ENCODE assay signal across 20 cellular contexts in genomic region chr1:169699769-169700168, GRCh38. TPM values are rescaled to one million over a fixed set of nuclear protein-coding genes. Genes with fewer than 3 reads are reported as not detected.
DNase-seq lines count a peak whose midpoint lies in the region; ATAC-seq and TF ChIP-seq lines count a peak whose summit lies in the region.
"Had no signal": no experiment of that assay in that cellular context is flagged by ENCODE, and none has a peak within 500 bp of the region (broad histone marks: within the 10 kb centered on the region; RNA-seq: fewer than 3 reads in every experiment).

No MANE protein-coding gene starts in this region.

- no peak overlapping the region for H3K4me2 ChIP-seq in Karpas-422 (ENCODE audit: low read depth, low read length, poor library complexity, severe bottlenecking)
- H3K4me2 ChIP-seq: KMS-11 had no signal

- H3K9me2 ChIP-seq in Karpas-422 (replicated peaks; ENCODE audit: insufficient read depth, low read length), result no peaks in the 10 kb centered on the region

- H3K9me3 ChIP-seq in Karpas-422 (ENCODE audit: low read length), result no peaks in the 10 kb centered on the region
- H3K9me3 ChIP-seq: Peyer's patch had no signal

- no peaks in the 10 kb centered on the region for H3K9me3 Mint-ChIP-seq in activated naive CD4-positive, alpha-beta T cell treated with anti-CD3 and anti-CD28 coated beads, Interleukin-2, amount 10 ng/mL, durations not matched to agents 7 days and 5 days
- no peaks in the 10 kb centered on the region for H3K9me3 Mint-ChIP-seq in activated CD8-positive, alpha-beta T cell treated with anti-CD3 and anti-CD28 coated beads, Interleukin-2, amount 10 ng/mL, durations not matched to agents 7 days and 5 days (ENCODE audit: insufficient read depth)
- H3K9me3 Mint-ChIP-seq: brain; dendritic cell treated with granulocyte-macrophage colony-stimulating factor and Interleukin-4, amounts not matched to agents 40 ng/mL and 50 ng/mL, for 4 days; mesothelial cell of epicardium had no signal

- TF ChIP-seq CTCF in retinal pigment epithelial cell (conservative IDR thresholded peaks at IDR 0.05; ENCODE audit: low read depth, low read length) (peak; percentile 4), GM10266 (IDR thresholded peaks at IDR 0.05; ENCODE audit: control insufficient read depth, insufficient read depth, low read depth, missing control alignments) (no peak)

- no peaks in the 10 kb centered on the region for H3K27me3 ChIP-seq in Karpas-422 (ENCODE audit: low read length)
- H3K27me3 ChIP-seq: Peyer's patch had no signal

- POLR2A ChIA-PET in activated CD8-positive, alpha-beta T cell treated with anti-CD3 and anti-CD28 coated beads, Interleukin-2, amount 10 ng/mL, durations not matched to agents 7 days and 5 days (lab: Charles Lee), result interaction anchor here (0.7 to 1.9 kb wide), 6 partner anchors 8 to 1352 kb away, joined by 3 to 13 read pairs (median 5); no protein-coding TSS in a partner anchor

- peak overlapping the region; percentile 27 for H3K4me3 Mint-ChIP-seq in activated naive CD4-positive, alpha-beta T cell treated with anti-CD3 and anti-CD28 coated beads, Interleukin-2, amount 10 ng/mL, durations not matched to agents 7 days and 5 days
- no peak overlapping the region for H3K4me3 Mint-ChIP-seq in activated CD8-positive, alpha-beta T cell treated with anti-CD3 and anti-CD28 coated beads, Interleukin-2, amount 10 ng/mL, durations not matched to agents 7 days and 5 days
- H3K4me3 Mint-ChIP-seq: brain; dendritic cell treated with granulocyte-macrophage colony-stimulating factor and Interleukin-4, amounts not matched to agents 40 ng/mL and 50 ng/mL, for 4 days; mesothelial cell of epicardium had no signal

- peaks cover 4% of the 10 kb centered on the region for H3K4me1 ChIP-seq in Karpas-422 (ENCODE audit: low read length)
- H3K4me1 ChIP-seq: Peyer's patch had no signal

- H3K4me1 Mint-ChIP-seq in activated naive CD4-positive, alpha-beta T cell treated with anti-CD3 and anti-CD28 coated beads, Interleukin-2, amount 10 ng/mL, durations not matched to agents 7 days and 5 days, result peaks cover 98% of the 10 kb centered on the region
- peaks cover 94% of the 10 kb centered on the region for H3K4me1 Mint-ChIP-seq in activated CD8-positive, alpha-beta T cell treated with anti-CD3 and anti-CD28 coated beads, Interleukin-2, amount 10 ng/mL, durations not matched to agents 7 days and 5 days (ENCODE audit: low read depth)
- H3K4me1 Mint-ChIP-seq: brain had no signal

- peaks cover 96% of the 10 kb centered on the region for H3K36me3 Mint-ChIP-seq in activated naive CD4-positive, alpha-beta T cell treated with anti-CD3 and anti-CD28 coated beads, Interleukin-2, amount 10 ng/mL, durations not matched to agents 7 days and 5 days
- H3K36me3 Mint-ChIP-seq in activated CD8-positive, alpha-beta T cell treated with anti-CD3 and anti-CD28 coated beads, Interleukin-2, amount 10 ng/mL, durations not matched to agents 7 days and 5 days (ENCODE audit: low read depth), result peaks cover 93% of the 10 kb centered on the region
- H3K36me3 Mint-ChIP-seq: brain, mesothelial cell of epicardium had no signal

- H3K36me3 ChIP-seq in Karpas-422 (ENCODE audit: insufficient read depth, low read length), result no peaks in the 10 kb centered on the region
- H3K36me3 ChIP-seq: Peyer's patch had no signal

- no peak overlapping the region for H3K4me3 ChIP-seq in Karpas-422 (ENCODE audit: low read length)
- no peak overlapping the region for H3K4me3 ChIP-seq in retinal pigment epithelial cell (ENCODE audit: low read length)
- H3K4me3 ChIP-seq: Peyer's patch had no signal

- H3K9ac ChIP-seq in Karpas-422 (ENCODE audit: low read length), result no peak overlapping the region
- H3K9ac ChIP-seq: KMS-11 had no signal

- DNase-seq in activated naive CD4-positive, alpha-beta T cell treated with anti-CD3 and anti-CD28 coated beads, Interleukin-2, amount 10 ng/mL, durations not matched to agents 7 days and 5 days, result no peak
- no peak for DNase-seq in activated naive CD4-positive, alpha-beta T cell treated with anti-CD3 and anti-CD28 coated beads, Interleukin-2, amount 50 U/mL, for 16 hours
- DNase-seq in Karpas-422 (peak; percentile 44), retinal pigment epithelial cell (ENCODE audit: low read depth) (no peak), GM10266 (ENCODE audit: extremely low spot score) (no peak), SW 1271 (lab: John Stamatoyannopoulos, UW) (no peak)
- no peak for DNase-seq in activated CD8-positive, alpha-beta T cell treated with anti-CD3 and anti-CD28 coated beads, Interleukin-2, amount 10 ng/mL, durations not matched to agents 7 days and 5 days
- DNase-seq: ACHN, Calu3, foreskin melanocyte, NCI-H774, Peyer's patch, right cardiac atrium had no signal

- H4K20me1 ChIP-seq in Karpas-422 (ENCODE audit: insufficient read depth, low read depth, low read length), result no peaks in the 10 kb centered on the region

- no peak overlapping the region for H3K27ac ChIP-seq in Karpas-422 (ENCODE audit: low read length)
- H3K27ac ChIP-seq: KMS-11 had no signal

- CTCF ChIA-PET in activated naive CD4-positive, alpha-beta T cell treated with anti-CD3 and anti-CD28 coated beads, Interleukin-2, amount 10 ng/mL, durations not matched to agents 7 days and 5 days (lab: Charles Lee), result interaction anchor here (0.9 to 3.5 kb wide), 5 partner anchors 8 to 98 kb away, joined by 3 to 14 read pairs (median 5); no protein-coding TSS in a partner anchor
- CTCF ChIA-PET in activated CD8-positive, alpha-beta T cell treated with anti-CD3 and anti-CD28 coated beads, Interleukin-2, amount 10 ng/mL, durations not matched to agents 7 days and 5 days (lab: Charles Lee), result interaction anchor here (1.0 to 5.5 kb wide), 10 partner anchors 8 to 115 kb away, joined by 3 to 79 read pairs (median 6); partner anchors contain the start of gene F5

- no peaks in the 10 kb centered on the region for H3K79me2 ChIP-seq in Karpas-422 (ENCODE audit: low read length)

- peak overlapping the region; percentile 88 for H3K27ac Mint-ChIP-seq in activated naive CD4-positive, alpha-beta T cell treated with anti-CD3 and anti-CD28 coated beads, Interleukin-2, amount 10 ng/mL, durations not matched to agents 7 days and 5 days
- H3K27ac Mint-ChIP-seq in activated CD8-positive, alpha-beta T cell treated with anti-CD3 and anti-CD28 coated beads, Interleukin-2, amount 10 ng/mL, durations not matched to agents 7 days and 5 days, result peak overlapping the region; percentile 67
- H3K27ac Mint-ChIP-seq: brain, mesothelial cell of epicardium had no signal

- H3K27me3 Mint-ChIP-seq in activated naive CD4-positive, alpha-beta T cell treated with anti-CD3 and anti-CD28 coated beads, Interleukin-2, amount 10 ng/mL, durations not matched to agents 7 days and 5 days, result no peaks in the 10 kb centered on the region
- no peaks in the 10 kb centered on the region for H3K27me3 Mint-ChIP-seq in activated CD8-positive, alpha-beta T cell treated with anti-CD3 and anti-CD28 coated beads, Interleukin-2, amount 10 ng/mL, durations not matched to agents 7 days and 5 days (ENCODE audit: low read depth)
- H3K27me3 Mint-ChIP-seq: dendritic cell treated with granulocyte-macrophage colony-stimulating factor and Interleukin-4, amounts not matched to agents 40 ng/mL and 50 ng/mL, for 4 days had no signal

- no peak for ATAC-seq in activated CD8-positive, alpha-beta T cell treated with anti-CD3 and anti-CD28 coated beads, Interleukin-2, amount 10 ng/mL, durations not matched to agents 7 days and 5 days
- ATAC-seq in HG03196 (IDR thresholded peaks at IDR 0.05; ENCODE audit: unreplicated experiment), result no peak
- ATAC-seq: right cardiac atrium had no signal

- no peak overlapping the region for H2AFZ ChIP-seq in Karpas-422 (ENCODE audit: low read length)

RNA-seq across cellular contexts. Expression of gene SELL, which starts 11.7 kb away (rescaled TPM):
- not detected in 2 replicates for total RNA-seq in Karpas-422 (2014; rRNA removed; shearing (Covaris generic); ENCODE audit: low replicate concordance)
- 100 to 1,000 TPM; 192 to 222 TPM for total RNA-seq in activated CD8-positive, alpha-beta T cell treated with anti-CD3 and anti-CD28 coated beads, Interleukin-2, amount 10 ng/mL, durations not matched to agents 7 days and 5 days
- total RNA-seq: G401, H1 had no signal

RNA-seq across cellular contexts. Expression of gene SELE, which starts 34.1 kb away (rescaled TPM):
- total RNA-seq in Karpas-422 (2014; rRNA removed; shearing (Covaris generic); ENCODE audit: low replicate concordance), result not detected in 2 replicates
- total RNA-seq in activated CD8-positive, alpha-beta T cell treated with anti-CD3 and anti-CD28 coated beads, Interleukin-2, amount 10 ng/mL, durations not matched to agents 7 days and 5 days, result not detected
- total RNA-seq: Calu3, G401, H1 had no signal

Comparison
In these comparisons a context has a peak if more than half of its experiments do, and no peak if none do; other contexts are left out.
1. RNA of gene SELL, which starts 11.7 kb away (total RNA-seq): 192 to 222 TPM in activated CD8-positive, alpha-beta T cell treated with anti-CD3 and anti-CD28 coated beads, Interleukin-2, amount 10 ng/mL, durations not matched to agents 7 days and 5 days; not detected in Karpas-422; every median in the first group is over 100 times any median in the second.